Comparison of ENCODE assay signal across 1 cellular context in genomic region chr18:66440433-66440832, GRCh38.
TF ChIP-seq lines count a peak whose summit lies in the region.

No MANE protein-coding gene starts in this region.

TF ChIP-seq in HepG2, 621 proteins besides CTCF, POLR2A, EP300 and RAD21 (continued from another document and continues in another):
- TF ChIP-seq, protein P1, sequence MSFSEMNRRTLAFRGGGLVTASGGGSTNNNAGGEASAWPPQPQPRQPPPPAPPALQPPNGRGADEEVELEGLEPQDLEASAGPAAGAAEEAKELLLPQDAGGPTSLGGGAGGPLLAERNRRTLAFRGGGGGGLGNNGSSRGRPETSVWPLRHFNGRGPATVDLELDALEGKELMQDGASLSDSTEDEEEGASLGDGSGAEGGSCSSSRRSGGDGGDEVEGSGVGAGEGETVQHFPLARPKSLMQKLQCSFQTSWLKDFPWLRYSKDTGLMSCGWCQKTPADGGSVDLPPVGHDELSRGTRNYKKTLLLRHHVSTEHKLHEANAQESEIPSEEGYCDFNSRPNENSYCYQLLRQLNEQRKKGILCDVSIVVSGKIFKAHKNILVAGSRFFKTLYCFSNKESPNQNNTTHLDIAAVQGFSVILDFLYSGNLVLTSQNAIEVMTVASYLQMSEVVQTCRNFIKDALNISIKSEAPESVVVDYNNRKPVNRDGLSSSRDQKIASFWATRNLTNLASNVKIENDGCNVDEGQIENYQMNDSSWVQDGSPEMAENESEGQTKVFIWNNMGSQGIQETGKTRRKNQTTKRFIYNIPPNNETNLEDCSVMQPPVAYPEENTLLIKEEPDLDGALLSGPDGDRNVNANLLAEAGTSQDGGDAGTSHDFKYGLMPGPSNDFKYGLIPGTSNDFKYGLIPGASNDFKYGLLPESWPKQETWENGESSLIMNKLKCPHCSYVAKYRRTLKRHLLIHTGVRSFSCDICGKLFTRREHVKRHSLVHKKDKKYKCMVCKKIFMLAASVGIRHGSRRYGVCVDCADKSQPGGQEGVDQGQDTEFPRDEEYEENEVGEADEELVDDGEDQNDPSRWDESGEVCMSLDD (CRISPR knock-in tag; IDR thresholded peaks at IDR 0.05; ENCODE audit: borderline replicate concordance): no peak
- TF ChIP-seq MAZ (IDR thresholded peaks at IDR 0.05; ENCODE audit: borderline replicate concordance, low read depth, low read length): no peak
- TF ChIP-seq MAZ (CRISPR knock-in tag; IDR thresholded peaks at IDR 0.05; ENCODE audit: low read depth): 0 out of 2 replicates have a peak, but pooled peaks have one; percentile 37
- no peak for TF ChIP-seq ATF5 (CRISPR knock-in tag; IDR thresholded peaks at IDR 0.05; ENCODE audit: low read depth)
- TF ChIP-seq GABPA (IDR thresholded peaks at IDR 0.05; ENCODE audit: low read depth, low read length): no peak
- peak; percentile 53 for TF ChIP-seq GABPA (CRISPR knock-in tag; IDR thresholded peaks at IDR 0.05; ENCODE audit: low read depth)
- TF ChIP-seq, protein P2, sequence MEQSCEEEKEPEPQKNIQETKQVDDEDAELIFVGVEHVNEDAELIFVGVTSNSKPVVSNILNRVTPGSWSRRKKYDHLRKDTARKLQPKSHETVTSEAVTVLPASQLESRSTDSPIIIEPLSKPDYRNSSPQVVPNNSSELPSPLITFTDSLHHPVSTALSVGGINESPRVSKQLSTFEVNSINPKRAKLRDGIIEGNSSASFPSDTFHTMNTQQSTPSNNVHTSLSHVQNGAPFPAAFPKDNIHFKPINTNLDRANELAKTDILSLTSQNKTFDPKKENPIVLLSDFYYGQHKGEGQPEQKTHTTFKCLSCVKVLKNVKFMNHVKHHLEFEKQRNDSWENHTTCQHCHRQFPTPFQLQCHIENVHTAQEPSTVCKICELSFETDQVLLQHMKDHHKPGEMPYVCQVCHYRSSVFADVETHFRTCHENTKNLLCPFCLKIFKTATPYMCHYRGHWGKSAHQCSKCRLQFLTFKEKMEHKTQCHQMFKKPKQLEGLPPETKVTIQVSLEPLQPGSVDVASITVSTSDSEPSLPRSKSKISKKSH (CRISPR knock-in tag; IDR thresholded peaks at IDR 0.05; ENCODE audit: borderline replicate concordance): 0 out of 2 replicates have a peak, but pooled peaks have one; percentile 37
- no peak for TF ChIP-seq ZNF121 (CRISPR knock-in tag; IDR thresholded peaks at IDR 0.05)
- TF ChIP-seq NR2F1 (CRISPR knock-in tag; IDR thresholded peaks at IDR 0.05): peak in 1 of 2 experiments; percentile 52; a peak in 1 of 4 replicates
- 0 out of 2 replicates have a peak, but pooled peaks have one; percentile 46 for TF ChIP-seq ZBTB34 (CRISPR knock-in tag; IDR thresholded peaks at IDR 0.05)
- TF ChIP-seq ZNF232 (CRISPR knock-in tag; IDR thresholded peaks at IDR 0.05; ENCODE audit: borderline replicate concordance): peak; percentile 37; the same call in 1 of the 2 replicates
- no peak for TF ChIP-seq STAG1 (CRISPR knock-in tag; IDR thresholded peaks at IDR 0.05)
- TF ChIP-seq, protein P3, sequence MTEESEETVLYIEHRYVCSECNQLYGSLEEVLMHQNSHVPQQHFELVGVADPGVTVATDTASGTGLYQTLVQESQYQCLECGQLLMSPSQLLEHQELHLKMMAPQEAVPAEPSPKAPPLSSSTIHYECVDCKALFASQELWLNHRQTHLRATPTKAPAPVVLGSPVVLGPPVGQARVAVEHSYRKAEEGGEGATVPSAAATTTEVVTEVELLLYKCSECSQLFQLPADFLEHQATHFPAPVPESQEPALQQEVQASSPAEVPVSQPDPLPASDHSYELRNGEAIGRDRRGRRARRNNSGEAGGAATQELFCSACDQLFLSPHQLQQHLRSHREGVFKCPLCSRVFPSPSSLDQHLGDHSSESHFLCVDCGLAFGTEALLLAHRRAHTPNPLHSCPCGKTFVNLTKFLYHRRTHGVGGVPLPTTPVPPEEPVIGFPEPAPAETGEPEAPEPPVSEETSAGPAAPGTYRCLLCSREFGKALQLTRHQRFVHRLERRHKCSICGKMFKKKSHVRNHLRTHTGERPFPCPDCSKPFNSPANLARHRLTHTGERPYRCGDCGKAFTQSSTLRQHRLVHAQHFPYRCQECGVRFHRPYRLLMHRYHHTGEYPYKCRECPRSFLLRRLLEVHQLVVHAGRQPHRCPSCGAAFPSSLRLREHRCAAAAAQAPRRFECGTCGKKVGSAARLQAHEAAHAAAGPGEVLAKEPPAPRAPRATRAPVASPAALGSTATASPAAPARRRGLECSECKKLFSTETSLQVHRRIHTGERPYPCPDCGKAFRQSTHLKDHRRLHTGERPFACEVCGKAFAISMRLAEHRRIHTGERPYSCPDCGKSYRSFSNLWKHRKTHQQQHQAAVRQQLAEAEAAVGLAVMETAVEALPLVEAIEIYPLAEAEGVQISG (CRISPR knock-in tag; IDR thresholded peaks at IDR 0.05): peak; percentile 63
- peak; percentile 63; the same call in 1 of the 2 replicates for TF ChIP-seq HDAC2 (CRISPR knock-in tag; IDR thresholded peaks at IDR 0.05)
- peak; percentile 90 for TF ChIP-seq SALL1 (CRISPR knock-in tag; IDR thresholded peaks at IDR 0.05)
- no peak for TF ChIP-seq ZNF766 (CRISPR knock-in tag; IDR thresholded peaks at IDR 0.05; ENCODE audit: borderline replicate concordance)
- TF ChIP-seq GATAD2A (CRISPR knock-in tag; IDR thresholded peaks at IDR 0.05): peak; percentile 69
- TF ChIP-seq LCORL (IDR thresholded peaks at IDR 0.05): 0 out of 2 replicates have a peak, but pooled peaks have one; percentile 23
- TF ChIP-seq LCORL (CRISPR knock-in tag; IDR thresholded peaks at IDR 0.05): peak; percentile 77; the same call in 1 of the 2 replicates
- TF ChIP-seq CEBPB (IDR thresholded peaks at IDR 0.05; ENCODE audit: borderline replicate concordance, low read depth, low read length): peak; percentile 78; the same call in 1 of the 2 replicates
- TF ChIP-seq HOXA3 (CRISPR knock-in tag; IDR thresholded peaks at IDR 0.05): peak; percentile 48; the same call in 1 of the 2 replicates
- 0 out of 2 replicates have a peak, but pooled peaks have one; percentile 28 for TF ChIP-seq ZGPAT (CRISPR knock-in tag; IDR thresholded peaks at IDR 0.05)
- TF ChIP-seq ZFP36L1 (CRISPR knock-in tag; IDR thresholded peaks at IDR 0.05): peak; percentile 21; the same call in 1 of the 2 replicates
- peak; percentile 92 for TF ChIP-seq ESRRA (CRISPR knock-in tag; IDR thresholded peaks at IDR 0.05; ENCODE audit: low read depth)
- TF ChIP-seq ZNF343 (CRISPR knock-in tag; IDR thresholded peaks at IDR 0.05): 0 out of 2 replicates have a peak, but pooled peaks have one; percentile 55
- peak; percentile 50; the same call in 1 of the 2 replicates for TF ChIP-seq ZNF317 (CRISPR knock-in tag; IDR thresholded peaks at IDR 0.05)
- TF ChIP-seq HNRNPL (IDR thresholded peaks at IDR 0.05; ENCODE audit: low read depth, low read length): peak; percentile 87
- 0 out of 2 replicates have a peak, but pooled peaks have one; percentile 36 for TF ChIP-seq ZBTB43 (CRISPR knock-in tag; conservative IDR thresholded peaks at IDR 0.05)
- no peak; the same call in 1 of the 2 replicates for TF ChIP-seq HNF4G (IDR thresholded peaks at IDR 0.05; ENCODE audit: borderline replicate concordance, low read depth, low read length)
- peak; percentile 76; the same call in 1 of the 2 replicates for TF ChIP-seq HNF4G (CRISPR knock-in tag; IDR thresholded peaks at IDR 0.05; ENCODE audit: borderline replicate concordance, low read depth)
- TF ChIP-seq, protein P4, sequence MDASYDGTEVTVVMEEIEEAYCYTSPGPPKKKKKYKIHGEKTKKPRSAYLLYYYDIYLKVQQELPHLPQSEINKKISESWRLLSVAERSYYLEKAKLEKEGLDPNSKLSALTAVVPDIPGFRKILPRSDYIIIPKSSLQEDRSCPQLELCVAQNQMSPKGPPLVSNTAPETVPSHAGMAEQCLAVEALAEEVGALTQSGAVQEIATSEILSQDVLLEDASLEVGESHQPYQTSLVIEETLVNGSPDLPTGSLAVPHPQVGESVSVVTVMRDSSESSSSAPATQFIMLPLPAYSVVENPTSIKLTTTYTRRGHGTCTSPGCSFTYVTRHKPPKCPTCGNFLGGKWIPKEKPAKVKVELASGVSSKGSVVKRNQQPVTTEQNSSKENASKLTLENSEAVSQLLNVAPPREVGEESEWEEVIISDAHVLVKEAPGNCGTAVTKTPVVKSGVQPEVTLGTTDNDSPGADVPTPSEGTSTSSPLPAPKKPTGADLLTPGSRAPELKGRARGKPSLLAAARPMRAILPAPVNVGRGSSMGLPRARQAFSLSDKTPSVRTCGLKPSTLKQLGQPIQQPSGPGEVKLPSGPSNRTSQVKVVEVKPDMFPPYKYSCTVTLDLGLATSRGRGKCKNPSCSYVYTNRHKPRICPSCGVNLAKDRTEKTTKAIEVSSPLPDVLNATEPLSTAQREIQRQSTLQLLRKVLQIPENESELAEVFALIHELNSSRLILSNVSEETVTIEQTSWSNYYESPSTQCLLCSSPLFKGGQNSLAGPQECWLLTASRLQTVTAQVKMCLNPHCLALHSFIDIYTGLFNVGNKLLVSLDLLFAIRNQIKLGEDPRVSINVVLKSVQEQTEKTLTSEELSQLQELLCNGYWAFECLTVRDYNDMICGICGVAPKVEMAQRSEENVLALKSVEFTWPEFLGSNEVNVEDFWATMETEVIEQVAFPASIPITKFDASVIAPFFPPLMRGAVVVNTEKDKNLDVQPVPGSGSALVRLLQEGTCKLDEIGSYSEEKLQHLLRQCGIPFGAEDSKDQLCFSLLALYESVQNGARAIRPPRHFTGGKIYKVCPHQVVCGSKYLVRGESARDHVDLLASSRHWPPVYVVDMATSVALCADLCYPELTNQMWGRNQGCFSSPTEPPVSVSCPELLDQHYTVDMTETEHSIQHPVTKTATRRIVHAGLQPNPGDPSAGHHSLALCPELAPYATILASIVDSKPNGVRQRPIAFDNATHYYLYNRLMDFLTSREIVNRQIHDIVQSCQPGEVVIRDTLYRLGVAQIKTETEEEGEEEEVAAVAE (CRISPR knock-in tag; IDR thresholded peaks at IDR 0.05; ENCODE audit: borderline replicate concordance): peak; percentile 37; the same call in 1 of the 2 replicates
- TF ChIP-seq SP5 (CRISPR knock-in tag; IDR thresholded peaks at IDR 0.05; ENCODE audit: borderline replicate concordance, low read depth): 0 out of 2 replicates have a peak, but pooled peaks have one; percentile 30
- TF ChIP-seq XBP1 (CRISPR knock-in tag; IDR thresholded peaks at IDR 0.05): peak; percentile 24; the same call in 1 of the 2 replicates
- peak; percentile 68 for TF ChIP-seq FOSL2 (CRISPR knock-in tag; IDR thresholded peaks at IDR 0.05)
- TF ChIP-seq NCOA2 (CRISPR knock-in tag; IDR thresholded peaks at IDR 0.05): peak; percentile 41; the same call in 1 of the 2 replicates
- TF ChIP-seq JUND (CRISPR knock-in tag; IDR thresholded peaks at IDR 0.05): peak; percentile 48; the same call in 1 of the 2 replicates
- 0 out of 2 replicates have a peak, but pooled peaks have one; percentile 22 for TF ChIP-seq YEATS4 (CRISPR knock-in tag; IDR thresholded peaks at IDR 0.05; ENCODE audit: borderline replicate concordance)
- TF ChIP-seq GABPB1 (CRISPR knock-in tag; IDR thresholded peaks at IDR 0.05): peak; percentile 56; the same call in 1 of the 2 replicates
- TF ChIP-seq RCOR2 (CRISPR knock-in tag; IDR thresholded peaks at IDR 0.05): no peak
- peak; percentile 48; the same call in 1 of the 2 replicates for TF ChIP-seq ZNF788 (CRISPR knock-in tag; IDR thresholded peaks at IDR 0.05; ENCODE audit: borderline replicate concordance)
